In the genomic region with DNA sequence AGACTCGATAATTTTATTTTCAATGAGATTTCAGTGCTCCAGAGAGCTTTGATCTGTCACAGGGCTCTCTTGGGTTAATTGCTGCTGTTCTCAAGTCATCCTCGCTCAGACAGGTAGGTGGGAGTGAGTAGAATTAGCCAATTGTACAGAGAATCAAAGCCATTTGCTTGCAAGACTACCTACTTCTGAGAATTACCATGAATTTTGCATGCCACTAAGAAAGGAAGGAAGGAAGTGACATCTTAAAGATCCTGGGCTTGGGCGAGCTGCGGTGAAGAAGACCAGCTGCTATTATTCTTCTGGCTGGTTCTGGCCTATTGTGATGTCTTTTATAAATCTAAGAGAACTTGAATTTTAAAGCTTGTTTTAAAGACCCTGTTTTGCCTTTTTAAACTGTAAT, we compare ENCODE assay signal across 1 cellular context.
TF ChIP-seq lines count a peak whose summit lies in the region.

No MANE protein-coding gene starts in this region.

TF ChIP-seq in SK-N-SH treated with all-trans-retinoic acid at 6 μM for 48 hours, 23 proteins besides CTCF, POLR2A, EP300 and RAD21 (continued from another document):
- no peak for TF ChIP-seq BACH2 (CRISPR knock-in tag; IDR thresholded peaks at IDR 0.05; ENCODE audit: borderline replicate concordance)
- TF ChIP-seq ZFP3 (CRISPR knock-in tag; IDR thresholded peaks at IDR 0.05), result no peak
- no peak for TF ChIP-seq ZNF565 (CRISPR knock-in tag; conservative IDR thresholded peaks at IDR 0.05; ENCODE audit: low read depth)
- no peak for TF ChIP-seq TOX (CRISPR knock-in tag; IDR thresholded peaks at IDR 0.05; ENCODE audit: borderline replicate concordance)
- no peak for TF ChIP-seq ZFP30 (CRISPR knock-in tag; IDR thresholded peaks at IDR 0.05)
- TF ChIP-seq TCF4 (CRISPR knock-in tag; IDR thresholded peaks at IDR 0.05; ENCODE audit: borderline replicate concordance), result no peak
- TF ChIP-seq, protein P1, sequence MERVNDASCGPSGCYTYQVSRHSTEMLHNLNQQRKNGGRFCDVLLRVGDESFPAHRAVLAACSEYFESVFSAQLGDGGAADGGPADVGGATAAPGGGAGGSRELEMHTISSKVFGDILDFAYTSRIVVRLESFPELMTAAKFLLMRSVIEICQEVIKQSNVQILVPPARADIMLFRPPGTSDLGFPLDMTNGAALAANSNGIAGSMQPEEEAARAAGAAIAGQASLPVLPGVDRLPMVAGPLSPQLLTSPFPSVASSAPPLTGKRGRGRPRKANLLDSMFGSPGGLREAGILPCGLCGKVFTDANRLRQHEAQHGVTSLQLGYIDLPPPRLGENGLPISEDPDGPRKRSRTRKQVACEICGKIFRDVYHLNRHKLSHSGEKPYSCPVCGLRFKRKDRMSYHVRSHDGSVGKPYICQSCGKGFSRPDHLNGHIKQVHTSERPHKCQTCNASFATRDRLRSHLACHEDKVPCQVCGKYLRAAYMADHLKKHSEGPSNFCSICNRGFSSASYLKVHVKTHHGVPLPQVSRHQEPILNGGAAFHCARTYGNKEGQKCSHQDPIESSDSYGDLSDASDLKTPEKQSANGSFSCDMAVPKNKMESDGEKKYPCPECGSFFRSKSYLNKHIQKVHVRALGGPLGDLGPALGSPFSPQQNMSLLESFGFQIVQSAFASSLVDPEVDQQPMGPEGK (CRISPR knock-in tag; IDR thresholded peaks at IDR 0.05; ENCODE audit: borderline replicate concordance), result no peak
- no peak for TF ChIP-seq CSDC2 (CRISPR knock-in tag; IDR thresholded peaks at IDR 0.05)
- no peak for TF ChIP-seq ISL1 (CRISPR knock-in tag; IDR thresholded peaks at IDR 0.05)
